ENCODE assay signal across 21 cellular contexts in the genomic region with DNA sequence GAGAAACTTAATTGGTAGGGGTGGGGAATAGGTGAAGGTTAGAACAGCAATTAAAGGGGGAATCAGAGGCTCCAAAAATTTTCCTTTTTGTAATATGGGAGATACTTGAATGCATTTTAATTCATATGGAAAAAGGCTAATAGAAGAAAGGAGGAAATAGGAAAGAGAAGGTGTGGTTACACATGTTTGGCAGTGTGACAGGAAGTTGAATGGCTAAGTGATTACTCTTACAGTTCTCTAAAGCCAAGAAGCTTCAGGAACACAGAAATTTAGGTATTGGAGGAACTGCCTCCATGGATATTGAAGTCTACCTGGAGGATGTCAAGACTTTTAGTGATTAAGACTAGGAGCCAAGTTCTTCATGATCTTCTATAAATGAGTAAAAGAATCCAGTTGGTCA. TPM values are rescaled to one million over a fixed set of nuclear protein-coding genes. Genes with fewer than 3 reads are reported as not detected.
DNase-seq lines count a peak whose midpoint lies in the region; ATAC-seq, FAIRE-seq and TF ChIP-seq lines count a peak whose summit lies in the region.
"Had no signal": no experiment of that assay in that cellular context is flagged by ENCODE, and none has a peak within 500 bp of the region (broad histone marks: within the 10 kb centered on the region; RNA-seq: fewer than 3 reads in every experiment).

No MANE protein-coding gene starts in this region.

- H3K36me3 ChIP-seq in mammary epithelial cell (ENCODE audit: insufficient read depth, low read length) (no peaks in the 10 kb centered on the region), bronchial epithelial cell (ENCODE audit: control insufficient read depth, insufficient read depth, low read length) (no peaks in the 10 kb centered on the region), transverse colon (peaks cover 0 to 5% (median 0%) of the 10 kb centered on the region in 4 donors)
- H3K36me3 ChIP-seq: BLaER1 had no signal

- TF ChIP-seq CTCF in MCF 10A (IDR thresholded peaks at IDR 0.05; ENCODE audit: unreplicated experiment) (no peak), mammary epithelial cell (conservative IDR thresholded peaks at IDR 0.05 in 1 of 2, IDR thresholded peaks at IDR 0.05 in 1 of 2; ENCODE audit: extremely low read depth in 1 of 2, insufficient read depth in 1 of 2, low read depth in 1 of 2, low read length in 2 of 2) (no peak), bronchial epithelial cell (IDR thresholded peaks at IDR 0.05; ENCODE audit: insufficient read depth, low read length, severe bottlenecking) (no peak), fibroblast of mammary gland (conservative IDR thresholded peaks at IDR 0.05; ENCODE audit: control insufficient read depth, insufficient read depth, low read depth, low read length) (no peak), transverse colon (IDR thresholded peaks at IDR 0.05) (no peak), progenitor cell of endocrine pancreas (IDR thresholded peaks at IDR 0.05; ENCODE audit: unreplicated experiment) (no peak)

- H3K4me1 Mint-ChIP-seq in MCF 10A (ENCODE audit: insufficient read depth, unreplicated experiment) (no peaks in the 10 kb centered on the region), progenitor cell of endocrine pancreas (ENCODE audit: low read depth) (no peaks in the 10 kb centered on the region)
- H3K4me1 Mint-ChIP-seq: CD14-positive monocyte; CD4-positive, alpha-beta memory T cell; H9 had no signal

- H3K4me3 Mint-ChIP-seq in MCF 10A (ENCODE audit: unreplicated experiment): no peak overlapping the region
- no peak overlapping the region for H3K4me3 Mint-ChIP-seq in progenitor cell of endocrine pancreas (ENCODE audit: low read depth)
- H3K4me3 Mint-ChIP-seq: CD14-positive monocyte; CD4-positive, alpha-beta memory T cell; H9 had no signal

- H3K9me3 ChIP-seq in mammary epithelial cell (replicated peaks; ENCODE audit: insufficient read depth, low read length) (no peaks in the 10 kb centered on the region), transverse colon (peaks cover 0 to 3% of the 10 kb centered on the region in 2 donors)

- CTCF ChIA-PET in MCF 10A (lab: Yijun Ruan, JAX) (no interaction called here), mammary epithelial cell (lab: Charles Lee; ENCODE audit: low non-redundant PET) (no interaction called here)

- no peak overlapping the region for H2AFZ ChIP-seq in mammary epithelial cell (ENCODE audit: low read depth, low read length)

- intact Hi-C loops in MCF 10A (cut with micrococcal nuclease): no loop called here
- intact Hi-C loops in mammary epithelial cell (cut with micrococcal nuclease): no loop called here
- intact Hi-C loops in transverse colon (cut with DNase I; ENCODE audit: low total_unique reads): no loop called here

- DNase-seq in MCF 10A (ENCODE audit: unreplicated experiment): peak; percentile 2
- DNase-seq in mammary epithelial cell: no peak
- peak; percentile 10 for DNase-seq in bronchial epithelial cell (ENCODE audit: low read depth)
- DNase-seq in fibroblast of mammary gland (ENCODE audit: low read depth): peak; percentile 4
- no peak for DNase-seq in transverse colon
- no peak for DNase-seq in NCI-H187 (lab: John Stamatoyannopoulos, UW)
- no peak for DNase-seq in progenitor cell of endocrine pancreas (ENCODE audit: low spot score, unreplicated experiment)
- DNase-seq: CD4-positive, alpha-beta memory T cell; DMS153; DMS79; GDM1; H9 had no signal

- no peaks in the 10 kb centered on the region for H3K27me3 ChIP-seq in mammary epithelial cell (ENCODE audit: insufficient read depth, low read length)
- no peaks in the 10 kb centered on the region for H3K27me3 ChIP-seq in bronchial epithelial cell (ENCODE audit: control insufficient read depth, insufficient read depth, low read length)
- H3K27me3 ChIP-seq in transverse colon: no peaks in the 10 kb centered on the region
- H3K27me3 ChIP-seq: BLaER1 had no signal

- H3K36me3 Mint-ChIP-seq in MCF 10A (ENCODE audit: insufficient read depth, unreplicated experiment) (no peaks in the 10 kb centered on the region), progenitor cell of endocrine pancreas (ENCODE audit: insufficient read depth) (peaks cover 1% of the 10 kb centered on the region)
- H3K36me3 Mint-ChIP-seq: CD14-positive monocyte; CD4-positive, alpha-beta memory T cell had no signal

- H3K4me3 ChIP-seq in mammary epithelial cell (replicated peaks in 1 of 3; ENCODE audit: insufficient read depth in 1 of 3, low read depth in 2 of 3, low read length in 3 of 3) (no peak overlapping the region), bronchial epithelial cell (ENCODE audit: low read depth, low read length) (no peak overlapping the region), fibroblast of mammary gland (ENCODE audit: control insufficient read depth, low read depth, low read length) (no peak overlapping the region), transverse colon (no peak overlapping the region)
- H3K4me3 ChIP-seq: BLaER1 had no signal

- dilution Hi-C loops in mammary epithelial cell (cut with HindIII; ENCODE audit: low sequenced_read_pairs): no loop called here

- no peak for ATAC-seq in esophagus mucosa

- H3K9ac ChIP-seq in mammary epithelial cell (ENCODE audit: insufficient read depth, low read length): no peak overlapping the region
- H3K9ac ChIP-seq: BLaER1 had no signal

- H4K20me1 ChIP-seq in mammary epithelial cell (ENCODE audit: insufficient read depth, low read length): no peaks in the 10 kb centered on the region
- H4K20me1 ChIP-seq: BLaER1 had no signal

- no peak for FAIRE-seq in bronchial epithelial cell (lab: Jason Lieb, UNC)
- FAIRE-seq: GM12892, GM18507, H1 had no signal

- no peak for TF ChIP-seq EP300 in transverse colon (IDR thresholded peaks at IDR 0.05; ENCODE audit: low read depth)

- in situ Hi-C loops in mammary epithelial cell (cut with MboI; ENCODE audit: low sequenced_read_pairs in 2 of 2) (no loop called here), transverse colon (cut with MboI; ENCODE audit: low pct_ligation_motif_present in 1 of 4, low pct_unique_long_range_greater_than_20kb in 1 of 4, low sequenced_read_pairs in 3 of 4) (no loop called here)

- no peaks in the 10 kb centered on the region for H3K79me2 ChIP-seq in mammary epithelial cell (ENCODE audit: insufficient read depth, low read length)

- no peak for TF ChIP-seq POLR2A in transverse colon (IDR thresholded peaks at IDR 0.05)

- H3K27ac ChIP-seq in mammary epithelial cell (ENCODE audit: insufficient read depth, low read depth, low read length) (no peak overlapping the region), transverse colon (peak overlapping the region; percentile 8 to 41 (median 24))
- H3K27ac ChIP-seq: 22Rv1, BLaER1 had no signal

- no TSS peak for BruUV-seq in MCF 10A (replicated peaks; lab: Mats Ljungman, UMichigan)
- BruUV-seq in mammary epithelial cell (replicated peaks; lab: Mats Ljungman, UMichigan): no TSS peak

- H3K9me3 Mint-ChIP-seq in MCF 10A (ENCODE audit: unreplicated experiment) (peaks cover 7% of the 10 kb centered on the region), progenitor cell of endocrine pancreas (ENCODE audit: low read depth) (peaks cover 44% of the 10 kb centered on the region)

- H3K4me2 ChIP-seq in mammary epithelial cell (ENCODE audit: insufficient read depth, low read depth, low read length): no peak overlapping the region
- H3K4me2 ChIP-seq: BLaER1 had no signal

- H3K4me1 ChIP-seq in mammary epithelial cell (ENCODE audit: insufficient read depth, low read length) (no peaks in the 10 kb centered on the region), transverse colon (peaks cover 0 to 18% (median 14%) of the 10 kb centered on the region in 4 donors)
- H3K4me1 ChIP-seq: BLaER1 had no signal

- H3K27me3 Mint-ChIP-seq in MCF 10A (ENCODE audit: insufficient read depth, unreplicated experiment): no peaks in the 10 kb centered on the region
- H3K27me3 Mint-ChIP-seq in progenitor cell of endocrine pancreas: no peaks in the 10 kb centered on the region
- H3K27me3 Mint-ChIP-seq: CD4-positive, alpha-beta memory T cell had no signal

- POLR2A ChIA-PET in MCF 10A (lab: Yijun Ruan, JAX): no interaction called here

- no peak overlapping the region for H3K27ac Mint-ChIP-seq in MCF 10A (ENCODE audit: low read depth, unreplicated experiment)
- no peak overlapping the region for H3K27ac Mint-ChIP-seq in progenitor cell of endocrine pancreas
- H3K27ac Mint-ChIP-seq: CD14-positive monocyte; CD4-positive, alpha-beta memory T cell; H9 had no signal

RNA-seq across cellular contexts. Expression of gene NXPE2, which starts 6.3 kb away (rescaled TPM):
- total RNA-seq in MCF 10A (2022) (not detected in 2 replicates), mammary epithelial cell (not detected), bronchial epithelial cell (not detected in 2 replicates), transverse colon (10 to 100 TPM; 20.2 to 35.9 (median 28.4) TPM), esophagus mucosa (not detected), progenitor cell of endocrine pancreas (0.19 TPM in 1 of 2 replicates, not detected in the other)
- polyA plus RNA-seq in mammary epithelial cell: 0.05 TPM
- polyA minus RNA-seq in mammary epithelial cell: not detected
- total RNA-seq: A673; CD4-positive, alpha-beta memory T cell; Daoy; H1 had no signal
- polyA plus RNA-seq: CD14-positive monocyte; CD4-positive, alpha-beta memory T cell; H1 had no signal

Comparison
In these comparisons a context has a peak if more than half of its experiments do, and no peak if none do; other contexts are left out.
1. DNase-seq: peak in MCF 10A (single experiment), bronchial epithelial cell (single experiment) and fibroblast of mammary gland (single experiment); none in mammary epithelial cell (single experiment), transverse colon (single experiment), NCI-H187 (0 of 2) and progenitor cell of endocrine pancreas (single experiment).
2. RNA of gene NXPE2, which starts 6.3 kb away (total RNA-seq): 20.2 to 35.9 TPM in transverse colon; 0.19 TPM in progenitor cell of endocrine pancreas, not detected in MCF 10A, not detected in mammary epithelial cell, not detected in esophagus mucosa (single experiment) and not detected in bronchial epithelial cell; every median in the first group is over 10 times any median in the second.